Comparison of ENCODE assay signal across 12 cellular contexts in genomic region chr22:20033045-20033706, GRCh38. TPM values are rescaled to one million over a fixed set of nuclear protein-coding genes. Genes with fewer than 3 reads are reported as not detected.
DNase-seq lines count a peak whose midpoint lies in the region; ATAC-seq and TF ChIP-seq lines count a peak whose summit lies in the region.
"Had no signal": no experiment of that assay in that cellular context is flagged by ENCODE, and none has a peak within 500 bp of the region (broad histone marks: within the 10 kb centered on the region; RNA-seq: fewer than 3 reads in every experiment).

No MANE protein-coding gene starts in this region.

- no peaks in the 10 kb centered on the region for H3K27me3 ChIP-seq in adrenal gland
- H3K27me3 ChIP-seq: upper lobe of left lung had no signal

- WGBS in adrenal gland, 4 donors: 41 to 85% (median 45%) methylated on average over 7 to 14 of the region's 14 CpGs; no CpG with 5 or more reads in 1 of the 4 donors

- intact Hi-C loops in adrenal gland (cut with DNase I) (no loop called here), cardiac septum (cut with DNase I) (no loop called here)

- H3K27ac ChIP-seq in adrenal gland: peak overlapping the region; percentile 22 to 85 (median 78)
- H3K27ac ChIP-seq: upper lobe of left lung had no signal

- peaks cover 23 to 35% of the 10 kb centered on the region in 2 donors for H3K4me1 ChIP-seq in adrenal gland (replicated peaks in 1 of 2)

- no peak for TF ChIP-seq CTCF in adrenal gland (IDR thresholded peaks at IDR 0.05)

- peaks cover 0 to 9% of the 10 kb centered on the region in 2 donors for H3K36me3 ChIP-seq in adrenal gland (replicated peaks in 1 of 2)

- DNase-seq in AG20443 (ENCODE audit: low spot score) (peak; percentile 37), adrenal gland (peak; percentile 80 to 97 (median 95)), cardiac septum (ENCODE audit: low spot score) (peak; percentile 85), pons (ENCODE audit: low spot score) (peak; percentile 59), EL (no peak)
- DNase-seq in activated CD4-positive, CD25-positive, alpha-beta regulatory T cell treated with anti-CD3 and anti-CD28 coated beads, Interleukin-2, amount 50 U/mL, for 72 hours: no peak
- DNase-seq: NCI-H1436, NCI-H526, upper lobe of left lung had no signal

- no peak for TF ChIP-seq POLR2A in adrenal gland (IDR thresholded peaks at IDR 0.05)

- no peaks in the 10 kb centered on the region for H3K9me3 ChIP-seq in adrenal gland (replicated peaks in 1 of 3)
- H3K9me3 ChIP-seq: upper lobe of left lung had no signal

- no peak overlapping the region for H3K4me3 ChIP-seq in adrenal gland
- H3K4me3 ChIP-seq: upper lobe of left lung had no signal

- ATAC-seq in HG03520 (IDR thresholded peaks at IDR 0.05; ENCODE audit: unreplicated experiment) (no peak), GM19395 (IDR thresholded peaks at IDR 0.05; ENCODE audit: unreplicated experiment) (no peak)
- ATAC-seq: activated T-helper 17 cell treated with anti-CD3 and anti-CD28 coated beads, Interleukin-2, amount 50 U/mL, for 72 hours had no signal

RNA-seq across cellular contexts. Expression of gene TANGO2, which starts 12.3 kb away (rescaled TPM):
- total RNA-seq in adrenal gland (10 to 100 TPM; 36.3 to 87.0 (median 48.3) TPM), cardiac septum (84.5 TPM)
- 10 to 100 TPM; 25.1 to 42.6 (median 38.5) TPM for polyA plus RNA-seq in adrenal gland

RNA-seq across cellular contexts. Expression of gene ARVCF, which starts 16.6 kb away (rescaled TPM):
- total RNA-seq in adrenal gland: 10 to 100 TPM in 6 of 8 donors, 1 to 10 TPM in 2; 8.5 to 46.1 (median 23.9) TPM
- polyA plus RNA-seq in adrenal gland: 10 to 100 TPM in 2 of 3 donors, 1 to 10 TPM in 1; 1.2 to 74.8 (median 18.8) TPM
- total RNA-seq in cardiac septum: 46.8 TPM

RNA-seq across cellular contexts. Expression of gene DGCR8, which starts 46.9 kb away (rescaled TPM):
- total RNA-seq in adrenal gland: 10 to 100 TPM in 7 of 8 donors, 1 to 10 TPM in 1; 7.2 to 32.2 (median 20.0) TPM
- 10 to 100 TPM; 16.3 to 31.0 (median 25.9) TPM for polyA plus RNA-seq in adrenal gland
- total RNA-seq in cardiac septum: 19.1 TPM

Comparison
In these comparisons a context has a peak if more than half of its experiments do, and no peak if none do; other contexts are left out.
1. DNase-seq: peak in AG20443 (single experiment), adrenal gland (7 of 7), cardiac septum (single experiment) and pons (single experiment); none in EL (single experiment) and activated CD4-positive, CD25-positive, alpha-beta regulatory T cell treated with anti-CD3 and anti-CD28 coated beads, Interleukin-2, amount 50 U/mL, for 72 hours (single experiment).